ENCODE assay signal across 23 cellular contexts in genomic region chr10:119644994-119645393, GRCh38.
"Had no signal": no experiment of that assay in that cellular context is flagged by ENCODE, and none has a peak within 500 bp of the region (broad histone marks: within the 10 kb centered on the region; RNA-seq: fewer than 3 reads in every experiment).

No MANE protein-coding gene starts in this region.

- H3K4me2 ChIP-seq: hepatocyte, neural progenitor cell had no signal

- H3K27ac ChIP-seq: hepatocyte, left ventricle myocardium inferior, neural progenitor cell, neutrophil, parathyroid adenoma, sigmoid colon had no signal

- H3K4me3 ChIP-seq: hepatocyte, left ventricle myocardium inferior, lung, neural progenitor cell, sigmoid colon, tibial nerve, uterus had no signal

- H3K27me3 ChIP-seq: hepatocyte, neural progenitor cell, sigmoid colon, tibial nerve, uterus had no signal

- H3K9ac ChIP-seq: neural progenitor cell, parathyroid adenoma had no signal

- H3K36me3 ChIP-seq: left ventricle myocardium inferior, neural progenitor cell, neutrophil, sigmoid colon, tibial nerve, uterus had no signal

- H2AFZ ChIP-seq: hepatocyte, parathyroid adenoma had no signal

- H3K79me2 ChIP-seq: hepatocyte, parathyroid adenoma had no signal

- ATAC-seq: natural killer cell; right cardiac atrium; stimulated activated memory B cell treated with anti-CD40 and anti-IgM and Interleukin-4, amounts not matched to agents 10 μg/mL and 1 μg/mL and 100 μg/mL, for 72 hours; stimulated activated naive CD8-positive, alpha-beta T cell treated with anti-CD3 and anti-CD28 coated beads, Interleukin-15, amount 100 ng/mL, for 72 hours had no signal

- FAIRE-seq: small intestine had no signal

- H3K9me3 ChIP-seq: neutrophil, uterus had no signal

- DNase-seq: left ventricle myocardium inferior; mesendoderm; naive B cell; natural killer cell; occipital lobe; right cardiac atrium; sigmoid colon; small intestine; stimulated activated CD4-positive, alpha-beta T cell treated with anti-CD3 and anti-CD28 coated beads, Interleukin-1b, Interleukin-23, amount 100 ng/mL, for 48 hours; stimulated activated CD4-positive, alpha-beta T cell treated with anti-CD3 and anti-CD28 coated beads, Interleukin-2, amount 100 ng/mL, for 48 hours; stimulated activated CD4-positive, alpha-beta T cell treated with anti-CD3 and anti-CD28 coated beads, Interleukin-4, amount 100 ng/mL, for 4 hours; stimulated activated CD8-positive, alpha-beta memory T cell treated with anti-CD3 and anti-CD28 coated beads, Interleukin-4, amount 100 ng/mL, for 48 hours; stimulated activated naive CD4-positive, alpha-beta T cell treated with Interleukin-2 at 50 U/mL for 16 hours; stimulated activated naive CD8-positive, alpha-beta T cell treated with anti-CD3 and anti-CD28 coated beads, Interleukin-15, amount 100 ng/mL, for 72 hours; substantia nigra; uterus had no signal

- H3K4me1 ChIP-seq: left ventricle myocardium inferior, neural progenitor cell, parathyroid adenoma, uterus had no signal
